20 cellular contexts compared by ENCODE assay signal in genomic region chr3:128374746-128375445, GRCh38.
DNase-seq lines count a peak whose midpoint lies in the region; ATAC-seq and TF ChIP-seq lines count a peak whose summit lies in the region.
"Had no signal": no experiment of that assay in that cellular context is flagged by ENCODE, and none has a peak within 500 bp of the region (broad histone marks: within the 10 kb centered on the region; RNA-seq: fewer than 3 reads in every experiment).

No MANE protein-coding gene starts in this region.

- H3K9me3 ChIP-seq in HEK293 (ENCODE audit: control insufficient read depth, insufficient read depth, low read depth, low read length) (no peaks in the 10 kb centered on the region), aorta (ENCODE audit: control insufficient read depth, low read length) (no peaks in the 10 kb centered on the region)
- H3K9me3 ChIP-seq: BLaER1 treated with 17β-estradiol and CSF1 and Interleukin-3, amounts not matched to agents 10 nM and 100 nM; SK-N-SH had no signal

- no peaks in the 10 kb centered on the region for H3K27me3 ChIP-seq in aorta (ENCODE audit: control insufficient read depth in 1 of 2, insufficient read depth in 2 of 2, low read length in 1 of 2)
- H3K27me3 ChIP-seq: BLaER1 treated with 17β-estradiol and CSF1 and Interleukin-3, amounts not matched to agents 10 nM and 100 nM had no signal

- ATAC-seq in stimulated activated memory B cell treated with anti-CD40 and anti-IgM and Interleukin-4, amounts not matched to agents 10 μg/mL and 1 μg/mL and 100 μg/mL, for 72 hours = peak; percentile 75
- no peak for ATAC-seq in GM19035 (IDR thresholded peaks at IDR 0.05; ENCODE audit: unreplicated experiment)
- no peak for ATAC-seq in aorta (ENCODE audit: low FRiP score)

- no peak overlapping the region for H3K4me3 ChIP-seq in HEK293 (ENCODE audit: low read depth, low read length)
- no peak overlapping the region for H3K4me3 ChIP-seq in aorta (ENCODE audit: low read length in 2 of 2)
- H3K4me3 ChIP-seq: BLaER1 treated with 17β-estradiol and CSF1 and Interleukin-3, amounts not matched to agents 10 nM and 100 nM had no signal

- no peaks in the 10 kb centered on the region for H3K9me3 Mint-ChIP-seq in stimulated activated memory B cell treated with anti-CD40 and anti-IgM and Interleukin-4, amounts not matched to agents 10 μg/mL and 1 μg/mL and 100 μg/mL, for 72 hours
- no peaks in the 10 kb centered on the region for H3K9me3 Mint-ChIP-seq in activated CD4-positive, alpha-beta memory T cell treated with anti-CD3 and anti-CD28 coated beads for 36 hours

- peaks cover 5% of the 10 kb centered on the region for H3K36me3 Mint-ChIP-seq in stimulated activated memory B cell treated with anti-CD40 and anti-IgM and Interleukin-4, amounts not matched to agents 10 μg/mL and 1 μg/mL and 100 μg/mL, for 72 hours
- H3K36me3 Mint-ChIP-seq in activated CD4-positive, alpha-beta memory T cell treated with anti-CD3 and anti-CD28 coated beads for 36 hours = no peaks in the 10 kb centered on the region

- H3K36me3 ChIP-seq in HEK293 (ENCODE audit: control insufficient read depth in 2 of 2, insufficient read depth in 1 of 2, low read length in 2 of 2) (no peaks in the 10 kb centered on the region), aorta (ENCODE audit: control insufficient read depth in 1 of 2, insufficient read depth in 2 of 2, low read length in 1 of 2) (no peaks in the 10 kb centered on the region)

- H3K27ac ChIP-seq in HEK293 (ENCODE audit: extremely low read depth, low read depth, low read length) (no peak overlapping the region), aorta (ENCODE audit: low read depth in 1 of 2, low read length in 2 of 2) (no peak overlapping the region)
- H3K27ac ChIP-seq: 22Rv1; BLaER1 treated with 17β-estradiol and CSF1 and Interleukin-3, amounts not matched to agents 10 nM and 100 nM had no signal

- H3K4me1 ChIP-seq in HEK293 (ENCODE audit: control insufficient read depth, insufficient read depth, low read length) (no peaks in the 10 kb centered on the region), aorta (ENCODE audit: control insufficient read depth in 1 of 2, insufficient read depth in 2 of 2, low read length in 2 of 2) (no peaks in the 10 kb centered on the region)

- H3K27me3 Mint-ChIP-seq in stimulated activated memory B cell treated with anti-CD40 and anti-IgM and Interleukin-4, amounts not matched to agents 10 μg/mL and 1 μg/mL and 100 μg/mL, for 72 hours = no peaks in the 10 kb centered on the region
- no peaks in the 10 kb centered on the region for H3K27me3 Mint-ChIP-seq in activated CD4-positive, alpha-beta memory T cell treated with anti-CD3 and anti-CD28 coated beads for 36 hours

- intact Hi-C loops in activated CD4-positive, alpha-beta memory T cell treated with anti-CD3 and anti-CD28 coated beads for 36 hours (cut with micrococcal nuclease) = no loop called here
- intact Hi-C loops in aorta (cut with DNase I) = no loop called here

- CTCF ChIA-PET in HEK293 (lab: Yijun Ruan, JAX) = no interaction called here
- CTCF ChIA-PET in activated CD4-positive, alpha-beta memory T cell treated with anti-CD3 and anti-CD28 coated beads for 36 hours (lab: Charles Lee) = interaction anchor here (0.8 kb wide), 1 partner anchor 234 kb away, joined by 3 read pairs; no protein-coding TSS in a partner anchor

- peak overlapping the region; percentile 36 for H3K27ac Mint-ChIP-seq in stimulated activated memory B cell treated with anti-CD40 and anti-IgM and Interleukin-4, amounts not matched to agents 10 μg/mL and 1 μg/mL and 100 μg/mL, for 72 hours
- no peak overlapping the region for H3K27ac Mint-ChIP-seq in activated CD4-positive, alpha-beta memory T cell treated with anti-CD3 and anti-CD28 coated beads for 36 hours

- WGBS in aorta, 2 donors = 85 to 94% methylated on average over 2 of the region's 2 CpGs

- peak; percentile 32 for DNase-seq in NCI-H2171 treated with DMSO at 0.1 percent for 48 hours (lab: John Stamatoyannopoulos, UW)
- no peak for DNase-seq in NCI-H2171 (lab: John Stamatoyannopoulos, UW)
- peak; percentile 92 for DNase-seq in cerebellar cortex (ENCODE audit: low spot score)
- DNase-seq in activated CD4-positive, alpha-beta memory T cell treated with anti-CD3 and anti-CD28 coated beads for 36 hours = no peak
- DNase-seq in aorta = no peak
- DNase-seq: DMS153, EL, H7, IMR-90, MV-4-11, NCI-H1436, NCI-H2081, NCI-H226, NCI-H526, SK-N-SH had no signal

- POLR2A ChIA-PET in HEK293 (lab: Yijun Ruan, JAX) = no interaction called here
- POLR2A ChIA-PET in activated CD4-positive, alpha-beta memory T cell treated with anti-CD3 and anti-CD28 coated beads for 36 hours (lab: Charles Lee) = no interaction called here

- no peak for TF ChIP-seq CTCF in HEK293 (tag by site-specific recombination; IDR thresholded peaks at IDR 0.05)

- H3K4me3 Mint-ChIP-seq in stimulated activated memory B cell treated with anti-CD40 and anti-IgM and Interleukin-4, amounts not matched to agents 10 μg/mL and 1 μg/mL and 100 μg/mL, for 72 hours = no peak overlapping the region
- no peak overlapping the region for H3K4me3 Mint-ChIP-seq in activated CD4-positive, alpha-beta memory T cell treated with anti-CD3 and anti-CD28 coated beads for 36 hours

- H3K4me1 Mint-ChIP-seq in stimulated activated memory B cell treated with anti-CD40 and anti-IgM and Interleukin-4, amounts not matched to agents 10 μg/mL and 1 μg/mL and 100 μg/mL, for 72 hours = peaks cover 52% of the 10 kb centered on the region
- H3K4me1 Mint-ChIP-seq in activated CD4-positive, alpha-beta memory T cell treated with anti-CD3 and anti-CD28 coated beads for 36 hours (ENCODE audit: low read depth) = peaks cover 4% of the 10 kb centered on the region

TF ChIP-seq in HEK293, 187 proteins besides CTCF, POLR2A, EP300 and RAD21:
- TF ChIP-seq ZNF837 (tag by site-specific recombination; IDR thresholded peaks at IDR 0.05) (no peak), PRDM6 (tag by site-specific recombination; IDR thresholded peaks at IDR 0.05) (no peak), ZNF768 (tag by site-specific recombination; IDR thresholded peaks at IDR 0.05) (0 out of 2 replicates have a peak, but pooled peaks have one; percentile 14), ZNF555 (tag by site-specific recombination; conservative IDR thresholded peaks at IDR 0.05) (no peak), ZSCAN23 (tag by site-specific recombination; IDR thresholded peaks at IDR 0.05) (no peak)

Comparison
In these comparisons a context has a peak if more than half of its experiments do, and no peak if none do; other contexts are left out.
1. DNase-seq: peak in NCI-H2171 treated with DMSO at 0.1 percent for 48 hours (single experiment) and cerebellar cortex (single experiment); none in NCI-H2171 (single experiment), activated CD4-positive, alpha-beta memory T cell treated with anti-CD3 and anti-CD28 coated beads for 36 hours (single experiment) and aorta (0 of 2).